ENCODE assay signal across 8 cellular contexts in genomic region chr17:79420318-79421243, GRCh38.
DNase-seq lines count a peak whose midpoint lies in the region; ATAC-seq, FAIRE-seq and TF ChIP-seq lines count a peak whose summit lies in the region.

No MANE protein-coding gene starts in this region.

- no peak overlapping the region for H3K27ac ChIP-seq in mammary epithelial cell (ENCODE audit: insufficient read depth, low read depth, low read length)

- no peak overlapping the region for H3K4me2 ChIP-seq in mammary epithelial cell (ENCODE audit: insufficient read depth, low read depth, low read length)

- H3K4me3 ChIP-seq in mammary epithelial cell (replicated peaks in 1 of 3; ENCODE audit: insufficient read depth in 1 of 3, low read depth in 2 of 3, low read length in 3 of 3), result no peak overlapping the region

- in situ Hi-C loops in mammary epithelial cell (cut with MboI; ENCODE audit: low sequenced_read_pairs in 2 of 2), result no loop called here

- no peaks in the 10 kb centered on the region for H3K4me1 ChIP-seq in mammary epithelial cell (ENCODE audit: insufficient read depth, low read length)

- no peak for ATAC-seq in GM19463 (IDR thresholded peaks at IDR 0.05; ENCODE audit: unreplicated experiment)

- no peak for TF ChIP-seq CTCF in mammary epithelial cell (conservative IDR thresholded peaks at IDR 0.05 in 1 of 2, IDR thresholded peaks at IDR 0.05 in 1 of 2; ENCODE audit: extremely low read depth in 1 of 2, insufficient read depth in 1 of 2, low read depth in 1 of 2, low read length in 2 of 2)

- no peak overlapping the region for H3K9ac ChIP-seq in mammary epithelial cell (ENCODE audit: insufficient read depth, low read length)

- dilution Hi-C loops in mammary epithelial cell (cut with HindIII; ENCODE audit: low sequenced_read_pairs), result no loop called here

- H3K27me3 ChIP-seq in mammary epithelial cell (ENCODE audit: insufficient read depth, low read length), result peaks cover 2% of the 10 kb centered on the region

- no peaks in the 10 kb centered on the region for H3K36me3 ChIP-seq in mammary epithelial cell (ENCODE audit: insufficient read depth, low read length)

- intact Hi-C loops in mammary epithelial cell (cut with micrococcal nuclease), result no loop called here

- no TSS peak for BruUV-seq in mammary epithelial cell (replicated peaks; lab: Mats Ljungman, UMichigan)

- H3K79me2 ChIP-seq in mammary epithelial cell (ENCODE audit: insufficient read depth, low read length), result no peaks in the 10 kb centered on the region

- WGBS in mammary epithelial cell (ENCODE audit: low coverage, missing lambda C conversion rate), result 64% methylated on average over 12 of the region's 19 CpGs

- CTCF ChIA-PET in mammary epithelial cell (lab: Charles Lee; ENCODE audit: low non-redundant PET), result no interaction called here

- DNase-seq in AG20443 (ENCODE audit: low spot score), result peak; percentile 30
- peak; percentile 26 for DNase-seq in HTR-8/SVneo (ENCODE audit: insufficient read length, low spot score)
- peak; percentile 7 for DNase-seq in mammary epithelial cell
- DNase-seq in retina, result peak; percentile 38
- DNase-seq in DMS153 treated with DMSO at 0.1 percent for 48 hours (lab: John Stamatoyannopoulos, UW; ENCODE audit: unreplicated experiment), result no peak
- DNase-seq in NCI-H1092 (lab: John Stamatoyannopoulos, UW), result no peak
- DNase-seq in KG1 (lab: John Stamatoyannopoulos, UW), result no peak

- H4K20me1 ChIP-seq in mammary epithelial cell (ENCODE audit: insufficient read depth, low read length), result no peaks in the 10 kb centered on the region

- no peaks in the 10 kb centered on the region for H3K9me3 ChIP-seq in mammary epithelial cell (replicated peaks; ENCODE audit: insufficient read depth, low read length)

- H2AFZ ChIP-seq in mammary epithelial cell (ENCODE audit: low read depth, low read length), result no peak overlapping the region

- FAIRE-seq in HTR-8/SVneo (lab: Jason Lieb, UNC), result no peak

Comparison
In these comparisons a context has a peak if more than half of its experiments do, and no peak if none do; other contexts are left out.
1. DNase-seq: peak in AG20443 (single experiment), HTR-8/SVneo (single experiment), mammary epithelial cell (single experiment) and retina (single experiment); none in DMS153 treated with DMSO at 0.1 percent for 48 hours (single experiment), NCI-H1092 (single experiment) and KG1 (single experiment).